In genomic region chr6:135633573-135633972, GRCh38 we compare ENCODE assay signal across 22 cellular contexts.
"Had no signal": no experiment of that assay in that cellular context is flagged by ENCODE, and none has a peak within 500 bp of the region (broad histone marks: within the 10 kb centered on the region; RNA-seq: fewer than 3 reads in every experiment).

No MANE protein-coding gene starts in this region.

- DNase-seq: activated B cell treated with CpG ODN at 0.5 μM for 24 hours; activated CD4-positive, alpha-beta T cell treated with anti-CD3 and anti-CD28 coated beads, Interleukin-2, amount 50 U/mL, for 1 hour; activated CD8-positive, alpha-beta T cell treated with anti-CD3 and anti-CD28 coated beads for 36 hours; activated naive CD4-positive, alpha-beta T cell treated with Interleukin-2 at 50 U/mL for 16 hours; activated T-cell treated with anti-CD3 and anti-CD28 coated beads, Interleukin-2, amount 50 U/mL, for 4 hours; adrenal gland; aorta; body of pancreas; dermis blood vessel endothelial cell; effector CD4-positive, alpha-beta T cell; foreskin keratinocyte; heart left ventricle; hypothalamus; immature natural killer cell; left ventricle myocardium inferior; mammary epithelial cell; naive thymus-derived CD8-positive, alpha-beta T cell; right cardiac atrium; spleen; stimulated activated naive CD4-positive, alpha-beta T cell treated with Interleukin-2 at 50 U/mL for 16 hours had no signal

- H3K9me3 ChIP-seq: adrenal gland, body of pancreas, esophagus muscularis mucosa, heart left ventricle, left ventricle myocardium inferior, spleen, tibial nerve had no signal

- H3K27me3 ChIP-seq: adrenal gland, body of pancreas, esophagus muscularis mucosa, heart left ventricle, spleen, tibial nerve had no signal

- ATAC-seq: activated CD8-positive, alpha-beta T cell treated with anti-CD3 and anti-CD28 coated beads for 36 hours; activated T-cell treated with anti-CD3 and anti-CD28 coated beads, Interleukin-2, amount 50 U/mL, for 4 hours; body of pancreas; foreskin keratinocyte; heart left ventricle; naive thymus-derived CD8-positive, alpha-beta T cell; right cardiac atrium had no signal

- H3K4me3 ChIP-seq: adrenal gland, body of pancreas, esophagus muscularis mucosa, heart left ventricle, left ventricle myocardium inferior, spleen, tibial nerve had no signal

- H3K4me1 ChIP-seq: adrenal gland, foreskin keratinocyte, spleen, tibial nerve had no signal

- H3K36me3 ChIP-seq: adrenal gland, esophagus muscularis mucosa, heart left ventricle, left ventricle myocardium inferior, spleen, tibial nerve had no signal

- H3K27ac ChIP-seq: adrenal gland, body of pancreas, esophagus muscularis mucosa, foreskin keratinocyte, heart left ventricle, left ventricle myocardium inferior, spleen, tibial nerve had no signal
